In the genomic region with DNA sequence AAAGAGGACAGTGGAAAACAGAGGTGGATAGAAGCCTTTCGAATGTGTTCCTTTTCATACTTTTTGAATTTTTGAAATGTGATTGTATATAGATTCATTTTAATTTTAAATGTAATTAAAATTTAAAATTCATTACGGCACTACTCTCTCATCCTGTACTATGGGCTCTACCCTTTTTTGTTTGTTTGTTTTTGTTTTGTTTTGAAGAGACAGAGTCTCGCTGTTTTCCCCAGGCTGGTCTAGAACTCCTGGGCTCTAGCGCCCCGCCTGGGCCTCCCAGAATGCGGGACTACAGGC, we compare ENCODE assay signal across 9 cellular contexts. TPM values are rescaled to one million over a fixed set of nuclear protein-coding genes. Genes with fewer than 3 reads are reported as not detected.
DNase-seq lines count a peak whose midpoint lies in the region; ATAC-seq, FAIRE-seq and TF ChIP-seq lines count a peak whose summit lies in the region.
"Had no signal": no experiment of that assay in that cellular context is flagged by ENCODE, and none has a peak within 500 bp of the region (broad histone marks: within the 10 kb centered on the region; RNA-seq: fewer than 3 reads in every experiment).

No MANE protein-coding gene starts in this region.

- dilution Hi-C loops in endothelial cell of umbilical vein (cut with MboI; ENCODE audit: extremely low pct_ligation_motif_present, low sequenced_read_pairs), result no loop called here

- intact Hi-C loops in endothelial cell of umbilical vein (cut with micrococcal nuclease), result loop anchor here (1.0 to 10.0 kb wide), 9 partner anchors 12 to 330 kb away; a partner anchor contains a TSS

- H3K4me2 ChIP-seq in DND-41 (ENCODE audit: insufficient read depth, low read length) (peak overlapping the region; percentile 88), OCI-LY1 (ENCODE audit: low read length) (peak overlapping the region; percentile 80), endothelial cell of umbilical vein (ENCODE audit: insufficient read depth, low read length) (peak overlapping the region; percentile 11), osteoblast (ENCODE audit: insufficient read depth, low read length) (peak overlapping the region; percentile 87)

- H3K9ac ChIP-seq in DND-41 (ENCODE audit: low read depth, low read length), result peak overlapping the region; percentile 69
- peak overlapping the region; percentile 67; the same call in 1 of the 2 replicates for H3K9ac ChIP-seq in OCI-LY1 (ENCODE audit: low read length)
- H3K9ac ChIP-seq in endothelial cell of umbilical vein (replicated peaks; ENCODE audit: extremely low read depth, insufficient read depth, low read length), result peak overlapping the region; percentile 88

- H2AFZ ChIP-seq in DND-41 (ENCODE audit: low read depth, low read length) (peak overlapping the region; percentile 91), OCI-LY1 (ENCODE audit: low read length) (no peak overlapping the region), endothelial cell of umbilical vein (ENCODE audit: low read depth, low read length) (peak overlapping the region; percentile 95), osteoblast (ENCODE audit: low read length) (peak overlapping the region; percentile 94)

- BruUV-seq in endothelial cell of umbilical vein (replicated peaks; lab: Mats Ljungman, UMichigan), result no TSS peak

- peak overlapping the region; percentile 79 for H3K27ac ChIP-seq in DND-41 (ENCODE audit: low read length)
- H3K27ac ChIP-seq in OCI-LY1 (ENCODE audit: low read depth, low read length, poor library complexity, severe bottlenecking), result no peak overlapping the region
- peak overlapping the region; percentile 84 for H3K27ac ChIP-seq in endothelial cell of umbilical vein (ENCODE audit: insufficient read depth, low read depth, low read length)
- H3K27ac ChIP-seq in osteoblast (ENCODE audit: low read depth, low read length), result peak overlapping the region; percentile 70

- H3K27me3 ChIP-seq in DND-41 (ENCODE audit: insufficient read depth, low read length, poor library complexity), result peaks cover 5% of the 10 kb centered on the region
- peaks cover 8% of the 10 kb centered on the region; the same call in 1 of the 2 replicates for H3K27me3 ChIP-seq in OCI-LY1 (ENCODE audit: insufficient read depth, low read length)
- no peaks in the 10 kb centered on the region for H3K27me3 ChIP-seq in endothelial cell of umbilical vein (ENCODE audit: control insufficient read depth in 2 of 2, insufficient read depth in 2 of 2, low read length in 2 of 2)
- H3K27me3 ChIP-seq in osteoblast (ENCODE audit: insufficient read depth, low read length), result no peaks in the 10 kb centered on the region

- H3K79me2 ChIP-seq in DND-41 (ENCODE audit: insufficient read depth, low read length) (no peaks in the 10 kb centered on the region), OCI-LY1 (ENCODE audit: insufficient read depth, low read length) (no peaks in the 10 kb centered on the region), endothelial cell of umbilical vein (ENCODE audit: control insufficient read depth, insufficient read depth, low read length) (no peaks in the 10 kb centered on the region), osteoblast (ENCODE audit: insufficient read depth, low read length) (no peaks in the 10 kb centered on the region)

- H3K4me1 ChIP-seq in DND-41 (ENCODE audit: insufficient read depth, low read length) (peaks cover 15% of the 10 kb centered on the region), OCI-LY1 (ENCODE audit: insufficient read depth, low read length, severe bottlenecking) (peaks cover 8% of the 10 kb centered on the region), endothelial cell of umbilical vein (ENCODE audit: control insufficient read depth, extremely low read depth, insufficient read depth, low read length) (peaks cover 2% of the 10 kb centered on the region), osteoblast (ENCODE audit: insufficient read depth, low read length) (peaks cover 2% of the 10 kb centered on the region)

- TF ChIP-seq POLR2A in endothelial cell of umbilical vein (IDR thresholded peaks at IDR 0.05; ENCODE audit: low read depth, low read length), result no peak

- no peak for FAIRE-seq in endothelial cell of umbilical vein (lab: Jason Lieb, UNC)
- FAIRE-seq: islet of Langerhans had no signal

- no peak for DNase-seq in DND-41
- no peak for DNase-seq in endothelial cell of umbilical vein (ENCODE audit: low read depth, low spot score)
- no peak for DNase-seq in osteoblast (ENCODE audit: insufficient read length, low spot score, missing footprints)
- DNase-seq in OCI-M2 (lab: John Stamatoyannopoulos, UW; ENCODE audit: unreplicated experiment), result no peak
- DNase-seq in NCI-H1105 treated with DMSO at 0.1 percent for 48 hours (lab: John Stamatoyannopoulos, UW), result no peak

- POLR2A ChIA-PET in endothelial cell of umbilical vein (lab: Charles Lee), result interaction anchor here (0.5 to 0.6 kb wide), 2 partner anchors 11 to 108 kb away, joined by 3 to 5 read pairs; no protein-coding TSS in a partner anchor

- no peaks in the 10 kb centered on the region for H3K36me3 ChIP-seq in DND-41 (ENCODE audit: insufficient read depth, low read length)
- no peaks in the 10 kb centered on the region for H3K36me3 ChIP-seq in OCI-LY1 (ENCODE audit: insufficient read depth, low read length)
- H3K36me3 ChIP-seq in endothelial cell of umbilical vein (ENCODE audit: control insufficient read depth in 2 of 2, extremely low read depth in 1 of 2, insufficient read depth in 2 of 2, low read length in 2 of 2), result no peaks in the 10 kb centered on the region
- no peaks in the 10 kb centered on the region for H3K36me3 ChIP-seq in osteoblast (ENCODE audit: insufficient read depth, low read length)

- TF ChIP-seq CTCF in DND-41 (IDR thresholded peaks at IDR 0.05; ENCODE audit: borderline replicate concordance, extremely low read depth, low read length, poor library complexity, severe bottlenecking) (peak; percentile 65), OCI-LY1 (IDR thresholded peaks at IDR 0.05; ENCODE audit: low read length) (no peak), endothelial cell of umbilical vein (IDR thresholded peaks at IDR 0.05; ENCODE audit: extremely low read depth in 1 of 2, insufficient read depth in 1 of 2, low read depth in 1 of 2, low read length in 2 of 2) (no peak), osteoblast (IDR thresholded peaks at IDR 0.05; ENCODE audit: extremely low read depth, low read depth, low read length) (no peak)

- H3F3A ChIP-seq in OCI-LY1 (ENCODE audit: insufficient read depth, low read length), result no peaks in the 10 kb centered on the region

- no peaks in the 10 kb centered on the region for H3K9me3 ChIP-seq in DND-41 (ENCODE audit: insufficient read depth, low read length, severe bottlenecking)
- no peaks in the 10 kb centered on the region for H3K9me3 ChIP-seq in OCI-LY1 (ENCODE audit: low read length)
- H3K9me3 ChIP-seq in endothelial cell of umbilical vein (replicated peaks; ENCODE audit: control insufficient read depth, insufficient read depth, low read length), result no peaks in the 10 kb centered on the region
- H3K9me3 ChIP-seq in osteoblast (ENCODE audit: low read depth, low read length), result no peaks in the 10 kb centered on the region

- H4K20me1 ChIP-seq in DND-41 (ENCODE audit: insufficient read depth, low read length) (no peaks in the 10 kb centered on the region), OCI-LY1 (ENCODE audit: insufficient read depth, low read length) (no peaks in the 10 kb centered on the region), endothelial cell of umbilical vein (replicated peaks; ENCODE audit: control insufficient read depth, extremely low read depth, insufficient read depth, low read length) (no peaks in the 10 kb centered on the region), osteoblast (ENCODE audit: insufficient read depth, low read length) (no peaks in the 10 kb centered on the region)

- CTCF ChIA-PET in endothelial cell of umbilical vein (lab: Charles Lee), result interaction anchor here (0.6 to 5.6 kb wide), 44 partner anchors 10 to 536 kb away, joined by 3 to 215 read pairs (median 7); a partner anchor contains a TSS

- H3K4me3 ChIP-seq in DND-41 (ENCODE audit: low read depth in 1 of 2, low read length in 2 of 2), result peak overlapping the region; percentile 44 to 73; a peak in 3 of 4 replicates
- peak overlapping the region; percentile 68 for H3K4me3 ChIP-seq in OCI-LY1 (ENCODE audit: low read depth, low read length, poor library complexity, severe bottlenecking)
- H3K4me3 ChIP-seq in endothelial cell of umbilical vein (replicated peaks in 1 of 3; ENCODE audit: insufficient read depth in 1 of 3, low read depth in 1 of 3, low read length in 3 of 3), result peak overlapping the region; percentile 13 to 53 (median 46)
- peak overlapping the region; percentile 81 for H3K4me3 ChIP-seq in osteoblast (ENCODE audit: insufficient read depth, low read length)

- peak; percentile 76 for ATAC-seq in DND-41 (ENCODE audit: insufficient read depth, low read depth)
- no peak for ATAC-seq in GM19467 (IDR thresholded peaks at IDR 0.05; ENCODE audit: unreplicated experiment)
- no peak for ATAC-seq in GM18868 (IDR thresholded peaks at IDR 0.05; ENCODE audit: unreplicated experiment)

- H3K9me1 ChIP-seq in endothelial cell of umbilical vein (replicated peaks; ENCODE audit: control insufficient read depth, extremely low read depth, insufficient read depth, low read length), result no peaks in the 10 kb centered on the region

- H3K9me2 ChIP-seq in OCI-LY1 (ENCODE audit: low read depth, low read length), result no peaks in the 10 kb centered on the region

RNA-seq across cellular contexts. Expression of a gene that starts 11.9 kb away (rescaled TPM):
- total RNA-seq in endothelial cell of umbilical vein (28.1 and 29.1 TPM in 2 replicates), osteoblast (25.6 and 31.8 TPM in 2 replicates)
- polyA plus RNA-seq in endothelial cell of umbilical vein, result 49.5 and 54.1 TPM in 2 replicates
- polyA plus RNA-seq in endothelial cell of umbilical vein (2011; cell fraction: cytosol; rRNA removed), result 35.8 and 40.1 TPM in 2 replicates
- 31.0 and 31.3 TPM in 2 replicates for polyA plus RNA-seq in endothelial cell of umbilical vein (2011; cell fraction: nucleus; rRNA removed)
- 28.8 and 29.6 TPM in 2 replicates for polyA plus RNA-seq in endothelial cell of umbilical vein (2012)
- polyA minus RNA-seq in endothelial cell of umbilical vein, result 23.9 and 24.9 TPM in 2 replicates
- 22.0 TPM for polyA minus RNA-seq in endothelial cell of umbilical vein (2011; cell fraction: cytosol; rRNA and poly(A)+ RNA removed)
- 11.1 and 11.8 TPM in 2 replicates for polyA minus RNA-seq in endothelial cell of umbilical vein (2011; cell fraction: nucleus; rRNA and poly(A)+ RNA removed)

RNA-seq across cellular contexts. Expression of a gene that starts 48.3 kb away (rescaled TPM):
- total RNA-seq in endothelial cell of umbilical vein, result 5.2 and 11.4 TPM in 2 replicates
- 11.0 and 11.8 TPM in 2 replicates for polyA plus RNA-seq in endothelial cell of umbilical vein
- polyA plus RNA-seq in endothelial cell of umbilical vein (2011; cell fraction: cytosol; rRNA removed), result 7.6 and 8.4 TPM in 2 replicates
- 6.4 and 7.4 TPM in 2 replicates for polyA plus RNA-seq in endothelial cell of umbilical vein (2011; cell fraction: nucleus; rRNA removed)
- polyA plus RNA-seq in endothelial cell of umbilical vein (2012), result 22.0 and 40.2 TPM in 2 replicates
- polyA minus RNA-seq in endothelial cell of umbilical vein, result 8.7 and 9.4 TPM in 2 replicates
- polyA minus RNA-seq in endothelial cell of umbilical vein (2011; cell fraction: cytosol; rRNA and poly(A)+ RNA removed), result not detected
- 2.3 and 4.2 TPM in 2 replicates for polyA minus RNA-seq in endothelial cell of umbilical vein (2011; cell fraction: nucleus; rRNA and poly(A)+ RNA removed)
- total RNA-seq in osteoblast, result 0.29 and 2.2 TPM in 2 replicates

RNA-seq across cellular contexts. Expression of a gene that starts 49.8 kb away (rescaled TPM):
- total RNA-seq in endothelial cell of umbilical vein (0.33 and 0.37 TPM in 2 replicates), osteoblast (under 0.01 TPM in 1 of 2 replicates, not detected in the other)
- polyA plus RNA-seq in endothelial cell of umbilical vein, result 0.18 and 0.21 TPM in 2 replicates
- 0.08 and 0.17 TPM in 2 replicates for polyA plus RNA-seq in endothelial cell of umbilical vein (2011; cell fraction: cytosol; rRNA removed)
- 0.13 and 0.20 TPM in 2 replicates for polyA plus RNA-seq in endothelial cell of umbilical vein (2011; cell fraction: nucleus; rRNA removed)
- 0.28 and 0.53 TPM in 2 replicates for polyA plus RNA-seq in endothelial cell of umbilical vein (2012)
- polyA minus RNA-seq in endothelial cell of umbilical vein, result 0.13 and 0.41 TPM in 2 replicates
- polyA minus RNA-seq in endothelial cell of umbilical vein (2011; cell fraction: cytosol; rRNA and poly(A)+ RNA removed), result not detected
- polyA minus RNA-seq in endothelial cell of umbilical vein (2011; cell fraction: nucleus; rRNA and poly(A)+ RNA removed), result 0.24 TPM in 1 of 2 replicates, not detected in the other

Comparison
In these comparisons a context has a peak if more than half of its experiments do, and no peak if none do; other contexts are left out.
1. H3K4me2 ChIP-seq: peak in every context shown above with its lines; median percentile 88 in DND-41; 87 in osteoblast; 80 in OCI-LY1; 11 in endothelial cell of umbilical vein.